Comparison of ENCODE assay signal across 9 cellular contexts in genomic region chrX:15497865-15498264, GRCh38. TPM values are rescaled to one million over a fixed set of nuclear protein-coding genes. Genes with fewer than 3 reads are reported as not detected.
DNase-seq lines count a peak whose midpoint lies in the region; ATAC-seq and TF ChIP-seq lines count a peak whose summit lies in the region.
"Had no signal": no experiment of that assay in that cellular context is flagged by ENCODE, and none has a peak within 500 bp of the region (broad histone marks: within the 10 kb centered on the region; RNA-seq: fewer than 3 reads in every experiment).

No MANE protein-coding gene starts in this region.

- no peak for TF ChIP-seq POLR2A in thyroid gland (IDR thresholded peaks at IDR 0.05)

- H3K4me1 ChIP-seq in BE2C (no peaks in the 10 kb centered on the region), thyroid gland (no peaks in the 10 kb centered on the region)

- TF ChIP-seq CTCF in BE2C (IDR thresholded peaks at IDR 0.05; ENCODE audit: low read depth, low read length) (peak; percentile 72), mesothelial cell of epicardium (IDR thresholded peaks at IDR 0.05; ENCODE audit: unreplicated experiment) (peak; percentile 56), thyroid gland (IDR thresholded peaks at IDR 0.05) (peak in 5 of 6 experiments; percentile 15 to 59 (median 50))

- H3K36me3 ChIP-seq in BE2C (no peaks in the 10 kb centered on the region), thyroid gland (no peaks in the 10 kb centered on the region)

- 9 to 16% methylated on average over 4 of the region's 4 CpGs for WGBS in thyroid gland, 2 donors

- H3K4me1 Mint-ChIP-seq in activated CD4-positive, alpha-beta T cell treated with anti-CD3 and anti-CD28 coated beads, Interleukin-2, amount 10 ng/mL, durations not matched to agents 24 days and 14 days: peaks cover 7% of the 10 kb centered on the region
- peaks cover 3 to 10% of the 10 kb centered on the region in 2 donors for H3K4me1 Mint-ChIP-seq in effector memory CD8-positive, alpha-beta T cell (ENCODE audit: low read depth in 2 of 2)
- H3K4me1 Mint-ChIP-seq in mesothelial cell of epicardium: peaks cover 18% of the 10 kb centered on the region

- H3K27me3 ChIP-seq in BE2C: no peaks in the 10 kb centered on the region
- no peaks in the 10 kb centered on the region for H3K27me3 ChIP-seq in thyroid gland

- DNase-seq in BE2C (peak; percentile 55), GOT3 (lab: John Stamatoyannopoulos, UW) (peak; percentile 44), NCI-H345 (lab: John Stamatoyannopoulos, UW) (peak; percentile 65), mesothelial cell of epicardium (ENCODE audit: low spot score in 2 of 2, unreplicated experiment in 2 of 2) (peak; percentile 31 to 71), thyroid gland (peak; percentile 51 to 63)
- DNase-seq in activated CD4-positive, alpha-beta T cell treated with anti-CD3 and anti-CD28 coated beads, Interleukin-2, amount 10 ng/mL, durations not matched to agents 24 days and 14 days: peak; percentile 81
- DNase-seq in effector memory CD8-positive, alpha-beta T cell: peak; percentile 38 to 52 (median 42)

- H3K4me3 ChIP-seq in BE2C (ENCODE audit: low read depth, low read length) (no peak overlapping the region), thyroid gland (replicated peaks in 1 of 3) (no peak overlapping the region)
- H3K4me3 ChIP-seq: skin epidermis had no signal

- no peak overlapping the region for H3K4me3 Mint-ChIP-seq in activated CD4-positive, alpha-beta T cell treated with anti-CD3 and anti-CD28 coated beads, Interleukin-2, amount 10 ng/mL, durations not matched to agents 24 days and 14 days
- H3K4me3 Mint-ChIP-seq in effector memory CD8-positive, alpha-beta T cell: no peak overlapping the region
- H3K4me3 Mint-ChIP-seq in mesothelial cell of epicardium: no peak overlapping the region

- H3K27ac ChIP-seq in thyroid gland: no peak overlapping the region
- H3K27ac ChIP-seq: skin epidermis had no signal

- ATAC-seq in effector memory CD8-positive, alpha-beta T cell (replicated peaks): peak; percentile 55
- ATAC-seq in HG03280 (IDR thresholded peaks at IDR 0.05; ENCODE audit: unreplicated experiment): no peak

- peaks cover 26% of the 10 kb centered on the region for H3K27me3 Mint-ChIP-seq in activated CD4-positive, alpha-beta T cell treated with anti-CD3 and anti-CD28 coated beads, Interleukin-2, amount 10 ng/mL, durations not matched to agents 24 days and 14 days
- peaks cover 15 to 21% of the 10 kb centered on the region in 2 donors for H3K27me3 Mint-ChIP-seq in effector memory CD8-positive, alpha-beta T cell
- H3K27me3 Mint-ChIP-seq in mesothelial cell of epicardium (ENCODE audit: low read depth): no peaks in the 10 kb centered on the region

- H3K9me3 ChIP-seq in BE2C (no peaks in the 10 kb centered on the region), thyroid gland (no peaks in the 10 kb centered on the region)

- no peaks in the 10 kb centered on the region for H3K9me3 Mint-ChIP-seq in activated CD4-positive, alpha-beta T cell treated with anti-CD3 and anti-CD28 coated beads, Interleukin-2, amount 10 ng/mL, durations not matched to agents 24 days and 14 days
- H3K9me3 Mint-ChIP-seq in effector memory CD8-positive, alpha-beta T cell: no peaks in the 10 kb centered on the region
- no peaks in the 10 kb centered on the region for H3K9me3 Mint-ChIP-seq in mesothelial cell of epicardium

- no peak overlapping the region for H3K27ac Mint-ChIP-seq in activated CD4-positive, alpha-beta T cell treated with anti-CD3 and anti-CD28 coated beads, Interleukin-2, amount 10 ng/mL, durations not matched to agents 24 days and 14 days
- H3K27ac Mint-ChIP-seq in effector memory CD8-positive, alpha-beta T cell: no peak overlapping the region
- no peak overlapping the region for H3K27ac Mint-ChIP-seq in mesothelial cell of epicardium

- H3K36me3 Mint-ChIP-seq in activated CD4-positive, alpha-beta T cell treated with anti-CD3 and anti-CD28 coated beads, Interleukin-2, amount 10 ng/mL, durations not matched to agents 24 days and 14 days (ENCODE audit: low read depth): no peaks in the 10 kb centered on the region
- no peaks in the 10 kb centered on the region for H3K36me3 Mint-ChIP-seq in effector memory CD8-positive, alpha-beta T cell (ENCODE audit: insufficient read depth)
- no peaks in the 10 kb centered on the region for H3K36me3 Mint-ChIP-seq in mesothelial cell of epicardium

- intact Hi-C loops in activated CD4-positive, alpha-beta T cell treated with anti-CD3 and anti-CD28 coated beads, Interleukin-2, amount 10 ng/mL, durations not matched to agents 24 days and 14 days (cut with micrococcal nuclease): loop anchor here (2.0 to 10.0 kb wide), 2 partner anchors 67 to 1197 kb away; no protein-coding TSS in a partner anchor
- intact Hi-C loops in thyroid gland (cut with DNase I): loop anchor here (2.0 kb wide), 1 partner anchor 63 kb away; no protein-coding TSS in a partner anchor

RNA-seq across cellular contexts. Expression of gene BMX, which starts 2.7 kb away (rescaled TPM):
- 0.29 TPM for polyA plus RNA-seq in BE2C (2012; ENCODE audit: insufficient read depth, insufficient read length, low read depth)
- not detected in 2 replicates for total RNA-seq in activated CD4-positive, alpha-beta T cell treated with anti-CD3 and anti-CD28 coated beads, Interleukin-2, amount 10 ng/mL, durations not matched to agents 24 days and 14 days
- total RNA-seq in mesothelial cell of epicardium: not detected in 3 replicates
- total RNA-seq in thyroid gland: 1 to 10 TPM; 1.3 to 8.0 (median 3.4) TPM

RNA-seq across cellular contexts. Expression of gene PIR, which starts 4.7 kb away (rescaled TPM):
- polyA plus RNA-seq in BE2C (2012; ENCODE audit: insufficient read depth, insufficient read length, low read depth): 8.1 TPM
- total RNA-seq in activated CD4-positive, alpha-beta T cell treated with anti-CD3 and anti-CD28 coated beads, Interleukin-2, amount 10 ng/mL, durations not matched to agents 24 days and 14 days: 3.1 and 4.2 TPM in 2 replicates
- total RNA-seq in mesothelial cell of epicardium (27.6 to 28.8 TPM (median 28.7 TPM) in 3 replicates), thyroid gland (10 to 100 TPM; 32.9 to 70.2 (median 48.8) TPM)
